In the genomic region with DNA sequence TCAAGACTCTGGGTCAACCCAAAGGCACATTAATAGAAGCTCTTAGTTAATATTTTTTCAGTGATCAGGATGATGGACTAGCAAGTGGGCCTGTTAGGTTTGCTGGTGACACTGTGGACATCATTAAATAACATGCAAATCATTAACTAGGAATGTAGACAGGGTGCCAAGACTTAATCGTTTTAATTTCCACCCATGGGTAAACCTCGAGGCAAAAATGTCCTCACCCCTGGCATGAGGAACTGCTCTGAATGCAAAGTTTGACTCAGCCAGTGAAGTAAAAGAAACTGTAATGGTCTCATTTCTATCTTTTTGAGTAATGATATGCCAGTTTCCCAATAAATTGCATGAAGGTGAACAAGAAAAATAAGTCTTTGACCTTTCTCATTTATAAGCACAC, we compare ENCODE assay signal across 21 cellular contexts.
DNase-seq lines count a peak whose midpoint lies in the region; ATAC-seq and TF ChIP-seq lines count a peak whose summit lies in the region.
"Had no signal": no experiment of that assay in that cellular context is flagged by ENCODE, and none has a peak within 500 bp of the region (broad histone marks: within the 10 kb centered on the region; RNA-seq: fewer than 3 reads in every experiment).

No MANE protein-coding gene starts in this region.

- H3K4me1 ChIP-seq in MM.1S (ENCODE audit: low read length), result no peaks in the 10 kb centered on the region
- no peaks in the 10 kb centered on the region for H3K4me1 ChIP-seq in gastrocnemius medialis
- H3K4me1 ChIP-seq: BE2C had no signal

- H4K20me1 ChIP-seq in MM.1S (ENCODE audit: insufficient read depth, low read length), result no peaks in the 10 kb centered on the region

- intact Hi-C loops in Calu3 (cut with micrococcal nuclease; ENCODE audit: unreplicated experiment) (no loop called here), gastrocnemius medialis (cut with DNase I; ENCODE audit: low total_unique reads) (no loop called here)

- no peaks in the 10 kb centered on the region for H3K79me2 ChIP-seq in MM.1S (ENCODE audit: low read length)

- H2AFZ ChIP-seq in MM.1S (ENCODE audit: low read length), result no peak overlapping the region

- H3F3A ChIP-seq in MM.1S (ENCODE audit: insufficient read depth, low read length), result no peaks in the 10 kb centered on the region

- H3K27ac Mint-ChIP-seq in Calu3 (ENCODE audit: unreplicated experiment) (no peak overlapping the region), nephron (peak overlapping the region; percentile 74 to 92 (median 84))

- no peaks in the 10 kb centered on the region for H3K36me3 ChIP-seq in kidney epithelial cell (ENCODE audit: control insufficient read depth, insufficient read depth, low read length)
- no peaks in the 10 kb centered on the region for H3K36me3 ChIP-seq in MM.1S (replicated peaks; ENCODE audit: insufficient read depth, low read length)
- H3K36me3 ChIP-seq in gastrocnemius medialis, result no peaks in the 10 kb centered on the region
- H3K36me3 ChIP-seq: BE2C, SJCRH30 had no signal

- H3K9me3 Mint-ChIP-seq in Calu3 (ENCODE audit: low read depth, unreplicated experiment) (peaks cover 2% of the 10 kb centered on the region), nephron (no peaks in the 10 kb centered on the region)

- no peak for ATAC-seq in gastrocnemius medialis

- TF ChIP-seq CTCF in Calu3 (IDR thresholded peaks at IDR 0.05; ENCODE audit: unreplicated experiment), result no peak
- TF ChIP-seq CTCF in VCaP (conservative IDR thresholded peaks at IDR 0.05), result no peak
- no peak for TF ChIP-seq CTCF in kidney epithelial cell (IDR thresholded peaks at IDR 0.05; ENCODE audit: insufficient read depth, low read length, poor library complexity, severe bottlenecking)
- no peak for TF ChIP-seq CTCF in nephron (IDR thresholded peaks at IDR 0.05; ENCODE audit: unreplicated experiment in 3 of 3)
- no peak for TF ChIP-seq CTCF in MM.1S (IDR thresholded peaks at IDR 0.05; ENCODE audit: low read length)
- TF ChIP-seq CTCF in gastrocnemius medialis (IDR thresholded peaks at IDR 0.05 in 4 of 5, conservative IDR thresholded peaks at IDR 0.05 in 1 of 5), result no peak

- H3K4me1 Mint-ChIP-seq in Calu3 (ENCODE audit: low read depth, unreplicated experiment), result peaks cover 8% of the 10 kb centered on the region
- peaks cover 15% of the 10 kb centered on the region for H3K4me1 Mint-ChIP-seq in nephron

- no peak overlapping the region for H3K9ac ChIP-seq in MM.1S (ENCODE audit: low read length)
- H3K9ac ChIP-seq: KMS-11 had no signal

- no TSS peak for BruUV-seq in Calu3 (replicated peaks; lab: Mats Ljungman, UMichigan)

- in situ Hi-C loops in gastrocnemius medialis (cut with MboI; ENCODE audit: low sequenced_read_pairs in 4 of 4), result no loop called here

- no peaks in the 10 kb centered on the region for H3K9me2 ChIP-seq in MM.1S (replicated peaks; ENCODE audit: insufficient read depth, low read length)

- H3K27ac ChIP-seq in VCaP, result peak overlapping the region; percentile 66
- no peak overlapping the region for H3K27ac ChIP-seq in MM.1S (ENCODE audit: low read length)
- H3K27ac ChIP-seq in gastrocnemius medialis, result no peak overlapping the region
- H3K27ac ChIP-seq: HL-60, KMS-11, SJCRH30 had no signal

- H3K4me3 Mint-ChIP-seq in Calu3 (ENCODE audit: low read depth, unreplicated experiment), result no peak overlapping the region
- H3K4me3 Mint-ChIP-seq in nephron, result no peak overlapping the region

- CTCF ChIA-PET in Calu3 (lab: Charles Lee), result no interaction called here

- H3K4me2 ChIP-seq in MM.1S (ENCODE audit: low read depth, low read length), result no peak overlapping the region
- H3K4me2 ChIP-seq: KMS-11 had no signal

- H3K9me3 ChIP-seq in MM.1S (replicated peaks; ENCODE audit: insufficient read depth, low read length) (no peaks in the 10 kb centered on the region), gastrocnemius medialis (no peaks in the 10 kb centered on the region)
- H3K9me3 ChIP-seq: BE2C, SJCRH30 had no signal

- H3K36me3 Mint-ChIP-seq in Calu3 (ENCODE audit: insufficient read depth, unreplicated experiment) (no peaks in the 10 kb centered on the region), nephron (ENCODE audit: low read depth) (no peaks in the 10 kb centered on the region)

- H3K27me3 Mint-ChIP-seq in Calu3 (ENCODE audit: unreplicated experiment), result peaks cover 14% of the 10 kb centered on the region
- H3K27me3 Mint-ChIP-seq in nephron (ENCODE audit: low read depth), result peaks cover 5% of the 10 kb centered on the region

- H3K27me3 ChIP-seq in kidney epithelial cell (ENCODE audit: control insufficient read depth, insufficient read depth, low read length), result no peaks in the 10 kb centered on the region
- no peaks in the 10 kb centered on the region for H3K27me3 ChIP-seq in MM.1S (replicated peaks; ENCODE audit: insufficient read depth, low read length)
- no peaks in the 10 kb centered on the region for H3K27me3 ChIP-seq in gastrocnemius medialis
- H3K27me3 ChIP-seq: BE2C, SJCRH30 had no signal

- no peak for TF ChIP-seq POLR2A in gastrocnemius medialis (IDR thresholded peaks at IDR 0.05)

- DNase-seq in Calu3, result peak; percentile 34
- DNase-seq in kidney epithelial cell (ENCODE audit: low read depth), result peak; percentile 41
- DNase-seq in MM.1S, result no peak
- DNase-seq in globus pallidus (ENCODE audit: low spot score), result no peak
- DNase-seq in gastrocnemius medialis, result no peak
- no peak for DNase-seq in iPS-NIHi7 (ENCODE audit: extremely low spot score)
- DNase-seq: BE2C, DMS 273 treated with DMSO at 0.1 percent for 48 hours, H7, IMR-90, NCI-H1105, NCI-H1694, NCI-H2081, NCI-H2171, NCI-H345, NCI-H524 treated with DMSO at 0.1 percent for 48 hours had no signal

- H3K4me3 ChIP-seq in kidney epithelial cell (ENCODE audit: low read depth, low read length) (no peak overlapping the region), MM.1S (ENCODE audit: low read length) (no peak overlapping the region), gastrocnemius medialis (no peak overlapping the region)
- H3K4me3 ChIP-seq: SJCRH30 had no signal

Comparison
In these comparisons a context has a peak if more than half of its experiments do, and no peak if none do; other contexts are left out.
1. DNase-seq: peak in Calu3 (single experiment) and kidney epithelial cell (single experiment); none in MM.1S (single experiment), globus pallidus (single experiment), gastrocnemius medialis (0 of 2) and iPS-NIHi7 (single experiment).